10 cellular contexts compared by ENCODE assay signal in the genomic region with DNA sequence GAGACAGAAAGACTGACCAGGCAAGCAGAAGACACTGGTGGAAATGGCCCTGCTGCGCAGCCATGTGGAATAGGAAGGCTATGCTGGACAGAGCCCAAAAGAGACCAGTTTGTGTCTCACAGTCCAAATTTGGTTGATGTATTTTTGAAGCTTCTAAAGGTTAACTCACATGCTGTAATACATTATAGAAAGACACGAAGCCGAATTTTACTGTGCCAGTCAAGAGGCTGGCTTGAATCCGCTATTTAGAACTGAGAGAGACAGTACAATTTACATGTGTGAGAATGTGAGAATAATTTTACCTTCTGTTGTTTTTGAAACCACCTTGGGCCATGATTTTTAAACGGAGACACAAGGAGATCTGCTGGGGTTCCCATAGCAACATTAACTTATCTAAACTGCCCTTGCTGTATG.
DNase-seq lines count a peak whose midpoint lies in the region; ATAC-seq lines count a peak whose summit lies in the region.
"Had no signal": no experiment of that assay in that cellular context is flagged by ENCODE, and none has a peak within 500 bp of the region (broad histone marks: within the 10 kb centered on the region; RNA-seq: fewer than 3 reads in every experiment).

No MANE protein-coding gene starts in this region.

- ATAC-seq in GM18519 (IDR thresholded peaks at IDR 0.05; ENCODE audit: low FRiP score, unreplicated experiment) (peak; percentile 26), GM21367 (IDR thresholded peaks at IDR 0.05; ENCODE audit: unreplicated experiment) (peak; percentile 22), HG03280 (IDR thresholded peaks at IDR 0.05; ENCODE audit: unreplicated experiment) (peak; percentile 33)

- DNase-seq in cerebellar cortex (ENCODE audit: low spot score) (peak; percentile 93), NCI-H2196 treated with DMSO at 0.1 percent for 48 hours (lab: John Stamatoyannopoulos, UW; ENCODE audit: unreplicated experiment) (no peak), activated gamma-delta T cell (lab: John Stamatoyannopoulos, UW) (no peak), NCI-H1694 treated with DMSO at 0.1 percent for 48 hours (lab: John Stamatoyannopoulos, UW) (no peak)
- no peak for DNase-seq in activated CD4-positive, alpha-beta T cell treated with anti-CD3 and anti-CD28 coated beads, Interleukin-2, amount 50 U/mL, for 48 hours
- DNase-seq: amygdala, thyroid gland had no signal
